Comparison of ENCODE assay signal across 23 cellular contexts in genomic region chr16:24119807-24120206, GRCh38.
"Had no signal": no experiment of that assay in that cellular context is flagged by ENCODE, and none has a peak within 500 bp of the region (broad histone marks: within the 10 kb centered on the region; RNA-seq: fewer than 3 reads in every experiment).

No MANE protein-coding gene starts in this region.

- ATAC-seq: gastrocnemius medialis; mucosa of descending colon; natural killer cell treated with Interleukin-12 subunit alpha and Interleukin-12 subunit beta and Interleukin-15 and Interleukin-18, amount 100 ng/mL, for 72 hours; psoas muscle; right lobe of liver; stimulated activated effector memory CD8-positive, alpha-beta T cell treated with anti-CD3 and anti-CD28 coated beads, Interleukin-12 subunit alpha, Interleukin-12 subunit beta, amount 100 ng/mL, for 72 hours had no signal

- H3K4me3 ChIP-seq: esophagus muscularis mucosa, gastrocnemius medialis, mucosa of descending colon, neural progenitor cell, psoas muscle, right lobe of liver, stomach, suprapubic skin, tibial artery, upper lobe of left lung, uterus had no signal

- H3K4me3 Mint-ChIP-seq: immature natural killer cell; natural killer cell treated with Interleukin-12 subunit alpha and Interleukin-12 subunit beta and Interleukin-15 and Interleukin-18, amount 100 ng/mL, for 72 hours; neural progenitor cell; stimulated activated effector memory CD8-positive, alpha-beta T cell treated with anti-CD3 and anti-CD28 coated beads, Interleukin-12 subunit alpha, Interleukin-12 subunit beta, amount 100 ng/mL, for 72 hours had no signal

- H3K27ac ChIP-seq: epithelial cell of prostate, esophagus muscularis mucosa, gastrocnemius medialis, neural progenitor cell, parathyroid adenoma, psoas muscle, right lobe of liver, stomach, suprapubic skin, tibial artery, upper lobe of left lung, uterus had no signal

- H3K27me3 Mint-ChIP-seq: natural killer cell treated with Interleukin-12 subunit alpha and Interleukin-12 subunit beta and Interleukin-15 and Interleukin-18, amount 100 ng/mL, for 72 hours had no signal

- H3K27me3 ChIP-seq: esophagus muscularis mucosa, gastrocnemius medialis, right lobe of liver, stomach, suprapubic skin, tibial artery, upper lobe of left lung, uterus had no signal

- H3K9me3 Mint-ChIP-seq: immature natural killer cell; natural killer cell treated with Interleukin-12 subunit alpha and Interleukin-12 subunit beta and Interleukin-15 and Interleukin-18, amount 100 ng/mL, for 72 hours; stimulated activated effector memory CD8-positive, alpha-beta T cell treated with anti-CD3 and anti-CD28 coated beads, Interleukin-12 subunit alpha, Interleukin-12 subunit beta, amount 100 ng/mL, for 72 hours had no signal

- H3K36me3 Mint-ChIP-seq: neural progenitor cell had no signal

- H3K27ac Mint-ChIP-seq: natural killer cell treated with Interleukin-12 subunit alpha and Interleukin-12 subunit beta and Interleukin-15 and Interleukin-18, amount 100 ng/mL, for 72 hours; neural progenitor cell had no signal

- DNase-seq: central memory CD4-positive, alpha-beta T cell; cortex of kidney; effector memory CD4-positive, alpha-beta T cell; gastrocnemius medialis; immature natural killer cell; mucosa of descending colon; occipital lobe; psoas muscle; retina; right lobe of liver; stimulated activated CD4-positive, alpha-beta T cell treated with anti-CD3 and anti-CD28 coated beads, Interleukin-4, amount 100 ng/mL, for 1 hour; stimulated activated CD8-positive, alpha-beta memory T cell treated with anti-CD3 and anti-CD28 coated beads, Interleukin-4, amount 100 ng/mL, for 48 hours; stomach; tibial artery; upper lobe of left lung; uterus had no signal
